ENCODE assay signal across 21 cellular contexts in the genomic region with DNA sequence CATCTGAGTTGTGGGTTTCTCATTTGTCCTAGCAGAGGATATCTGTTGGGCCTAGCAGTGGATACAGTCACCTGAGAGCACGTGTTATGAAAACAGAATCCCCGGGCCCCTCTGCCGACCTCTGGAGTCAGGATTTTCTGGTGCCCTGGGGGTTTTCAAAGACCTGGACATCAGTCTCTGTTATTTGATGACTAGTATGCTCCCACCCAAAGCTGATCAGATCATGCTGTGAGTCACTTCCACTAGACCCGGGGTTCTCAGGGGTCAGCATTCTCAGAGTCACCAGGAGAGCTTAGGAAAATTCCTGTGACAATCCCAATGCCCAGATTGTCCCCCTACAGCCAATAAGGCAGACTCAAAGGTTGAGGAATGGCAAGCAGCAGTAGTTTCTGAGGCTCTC. TPM values are rescaled to one million over a fixed set of nuclear protein-coding genes. Genes with fewer than 3 reads are reported as not detected.
"Had no signal": no experiment of that assay in that cellular context is flagged by ENCODE, and none has a peak within 500 bp of the region (broad histone marks: within the 10 kb centered on the region; RNA-seq: fewer than 3 reads in every experiment).

No MANE protein-coding gene starts in this region.

- H3K36me3 ChIP-seq: adrenal gland, heart left ventricle, pancreas, tibial artery, vagina had no signal

- H3K27ac ChIP-seq: adrenal gland, pancreas, tibial artery, vagina had no signal

- H3K4me1 ChIP-seq: pancreas had no signal

- FAIRE-seq: colon, frontal cortex, pancreas had no signal

- H3K27me3 ChIP-seq: adrenal gland, heart left ventricle, pancreas, vagina had no signal

- ATAC-seq: activated CD8-positive, alpha-beta T cell treated with anti-CD3 and anti-CD28 coated beads, Interleukin-2, amount 10 ng/mL, durations not matched to agents 7 days and 5 days; heart left ventricle; mucosa of descending colon; naive thymus-derived CD4-positive, alpha-beta T cell; pancreas; stimulated activated naive B cell treated with anti-CD40 and anti-IgM and Interleukin-4, amounts not matched to agents 10 μg/mL and 1 μg/mL and 100 μg/mL, for 72 hours had no signal

- H3K9me3 ChIP-seq: adrenal gland, heart left ventricle, mucosa of descending colon, pancreas, tibial artery, vagina had no signal

- H3K4me3 ChIP-seq: adrenal gland, heart left ventricle, lung, mucosa of descending colon, pancreas, tibial artery, vagina had no signal

- DNase-seq: activated B cell treated with CpG ODN at 0.5 μM for 24 hours; activated CD4-positive, alpha-beta T cell treated with anti-CD3 and anti-CD28 coated beads for 48 hours; activated CD8-positive, alpha-beta memory T cell treated with anti-CD3 and anti-CD28 coated beads, Interleukin-2, amount 50 U/mL, for 4 hours; activated CD8-positive, alpha-beta T cell treated with anti-CD3 and anti-CD28 coated beads, Interleukin-2, amount 10 ng/mL, durations not matched to agents 7 days and 5 days; activated effector memory CD4-positive, alpha-beta T cell treated with anti-CD3 and anti-CD28 coated beads, Interleukin-2, amount 50 U/mL, for 16 hours; activated T-cell treated with anti-CD3 and anti-CD28 coated beads, Interleukin-2, amount 50 U/mL, for 48 hours; adrenal gland; caudate nucleus; heart left ventricle; mucosa of descending colon; naive thymus-derived CD4-positive, alpha-beta T cell; pancreas; stimulated activated CD4-positive, alpha-beta T cell treated with anti-CD3 and anti-CD28 coated beads, Interleukin-4, amount 100 ng/mL, for 1 hour; stimulated activated naive B cell treated with anti-CD40 and anti-IgM and Interleukin-4, amounts not matched to agents 10 μg/mL and 1 μg/mL and 100 μg/mL, for 72 hours; tibial artery had no signal

RNA-seq across cellular contexts. Expression of gene KCNJ1, which starts 38.7 kb away (rescaled TPM):
- total RNA-seq: activated B cell treated with CpG ODN at 0.5 μM for 24 hours; activated CD8-positive, alpha-beta T cell treated with anti-CD3 and anti-CD28 coated beads, Interleukin-2, amount 10 ng/mL, durations not matched to agents 7 days and 5 days; adrenal gland; fibroblast of lung; frontal cortex; mucosa of descending colon; naive thymus-derived CD4-positive, alpha-beta T cell; T-helper 2 cell treated with Interferon-gamma antibody and Interleukin-4, amounts not matched to agents 100 ng/mL and 5 ng/mL, for 36 hours had no signal
- polyA plus RNA-seq: fibroblast of lung had no signal
